ENCODE assay signal across 13 cellular contexts in the genomic region with DNA sequence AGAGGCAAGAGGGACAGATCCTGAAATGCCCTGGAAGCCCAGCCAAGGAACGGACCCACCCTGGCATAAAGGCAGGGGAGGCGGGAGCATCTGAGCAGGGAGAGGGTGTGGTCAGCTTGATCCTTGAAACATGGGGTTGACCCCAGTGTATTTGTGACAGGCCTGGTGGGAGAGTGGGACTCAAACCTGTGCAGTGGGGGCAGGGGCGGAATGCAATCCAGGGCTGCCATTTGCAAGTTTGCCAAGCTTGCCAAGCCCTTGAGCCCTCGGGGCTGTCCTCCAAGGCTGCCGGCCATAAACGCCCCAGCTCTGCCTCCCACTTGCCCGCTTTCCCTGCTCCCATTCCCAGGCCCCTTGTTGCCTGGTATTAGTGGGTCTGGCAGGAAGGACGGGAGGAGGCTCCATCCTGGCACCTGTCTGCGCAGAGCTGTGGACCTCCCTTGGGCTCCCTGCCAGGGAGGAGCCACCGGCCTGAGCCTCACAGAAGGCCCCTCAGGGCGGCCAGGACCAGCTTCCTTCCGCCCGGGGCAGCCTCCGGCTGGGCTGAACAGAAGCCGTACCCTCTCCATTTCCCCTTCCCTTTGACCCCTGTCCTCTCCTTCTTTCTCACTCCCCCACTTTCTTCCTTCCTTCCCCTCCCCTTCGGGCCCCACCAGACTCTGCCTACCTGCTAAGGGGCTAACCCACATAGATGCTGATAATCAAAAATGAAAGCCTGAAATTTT. TPM values are rescaled to one million over a fixed set of nuclear protein-coding genes. Genes with fewer than 3 reads are reported as not detected.
DNase-seq lines count a peak whose midpoint lies in the region; ATAC-seq and TF ChIP-seq lines count a peak whose summit lies in the region.
"Had no signal": no experiment of that assay in that cellular context is flagged by ENCODE, and none has a peak within 500 bp of the region (broad histone marks: within the 10 kb centered on the region; RNA-seq: fewer than 3 reads in every experiment).

No MANE protein-coding gene starts in this region.

- intact Hi-C loops in left ventricle myocardium inferior (cut with micrococcal nuclease): no loop called here
- intact Hi-C loops in Right ventricle myocardium inferior (cut with DNase I): no loop called here
- intact Hi-C loops in vagina (cut with DNase I): no loop called here

- TF ChIP-seq CTCF in left ventricle myocardium inferior (IDR thresholded peaks at IDR 0.05; ENCODE audit: borderline replicate concordance) (no peak), VCaP (conservative IDR thresholded peaks at IDR 0.05) (no peak), vagina (IDR thresholded peaks at IDR 0.05) (no peak)

- H3K36me3 ChIP-seq in left ventricle myocardium inferior: no peaks in the 10 kb centered on the region
- H3K36me3 ChIP-seq in vagina: no peaks in the 10 kb centered on the region

- peak overlapping the region; percentile 82 for H3K27ac ChIP-seq in left ventricle myocardium inferior (replicated peaks)
- peak overlapping the region; percentile 83 for H3K27ac ChIP-seq in VCaP
- peak overlapping the region; percentile 67 for H3K27ac ChIP-seq in vagina
- H3K27ac ChIP-seq: SK-N-MC had no signal

- no peak for TF ChIP-seq POLR2A in vagina (IDR thresholded peaks at IDR 0.05)

- peaks cover 0 to 4% (median 4%) of the 10 kb centered on the region in 3 donors for H3K36me3 Mint-ChIP-seq in immature natural killer cell

- H3K27me3 ChIP-seq in left ventricle myocardium inferior (ENCODE audit: low read depth): no peaks in the 10 kb centered on the region
- H3K27me3 ChIP-seq in vagina: no peaks in the 10 kb centered on the region

- H3K4me1 ChIP-seq in left ventricle myocardium inferior (peaks cover 39% of the 10 kb centered on the region), vagina (peaks cover 60% of the 10 kb centered on the region)

- H3K4me1 Mint-ChIP-seq in immature natural killer cell: peaks cover 82% of the 10 kb centered on the region in 2 donors

- peaks cover 3 to 10% (median 9%) of the 10 kb centered on the region in 3 donors for H3K27me3 Mint-ChIP-seq in immature natural killer cell (ENCODE audit: low read depth in 3 of 3)

- no peaks in the 10 kb centered on the region for H3K9me3 ChIP-seq in left ventricle myocardium inferior (replicated peaks)
- no peaks in the 10 kb centered on the region for H3K9me3 ChIP-seq in vagina

- peak overlapping the region; percentile 84 to 98 (median 97) for H3K27ac Mint-ChIP-seq in immature natural killer cell

- DNase-seq in left ventricle myocardium inferior: no peak
- DNase-seq in Right ventricle myocardium inferior (ENCODE audit: missing footprints): no peak
- peak in 2 of 3 donors; percentile 31 to 39 for DNase-seq in immature natural killer cell
- DNase-seq in vagina (ENCODE audit: extremely low spot score in 2 of 2): no peak
- DNase-seq in DMS114 treated with DMSO at 0.1 percent for 48 hours (lab: John Stamatoyannopoulos, UW; ENCODE audit: unreplicated experiment): no peak
- no peak for DNase-seq in NCI-H2171 treated with DMSO at 0.1 percent for 48 hours (lab: John Stamatoyannopoulos, UW)
- DNase-seq: activated CD8-positive, alpha-beta memory T cell treated with anti-CD3 and anti-CD28 coated beads, Interleukin-2, amount 50 U/mL, for 48 hours; hypothalamus; IMR-90; NCI-H446 had no signal

- no peaks in the 10 kb centered on the region for H3K9me3 Mint-ChIP-seq in immature natural killer cell

- ATAC-seq in Right ventricle myocardium inferior: no peak
- no peak for ATAC-seq in GM19467 (IDR thresholded peaks at IDR 0.05; ENCODE audit: unreplicated experiment)

- H3K4me3 ChIP-seq in left ventricle myocardium inferior (no peak overlapping the region), vagina (no peak overlapping the region)
- H3K4me3 ChIP-seq: SK-N-MC had no signal

- H3K4me3 Mint-ChIP-seq in immature natural killer cell: peak overlapping the region; percentile 61 to 86 (median 76)

RNA-seq across cellular contexts. Expression of a gene that starts 0.7 kb away (rescaled TPM):
- not detected for total RNA-seq in left ventricle myocardium inferior
- not detected for total RNA-seq in Right ventricle myocardium inferior
- polyA plus RNA-seq in immature natural killer cell: 1 to 10 TPM in 1 of 3 donors, not detected in 2; 1.5 TPM
- 18.2 TPM for total RNA-seq in vagina
- total RNA-seq: IMR-90 had no signal
- polyA plus RNA-seq: IMR-90 had no signal

RNA-seq across cellular contexts. Expression of a gene that starts 15.3 kb away (rescaled TPM):
- total RNA-seq in left ventricle myocardium inferior (41.5 TPM), Right ventricle myocardium inferior (41.7 TPM), vagina (73.9 TPM)
- polyA plus RNA-seq in immature natural killer cell: 100 to 1,000 TPM in 2 of 3 donors, 10 to 100 TPM in 1; 81.3 to 159 (median 139) TPM

RNA-seq across cellular contexts. Expression of a gene that starts 21.6 kb away (rescaled TPM):
- total RNA-seq in left ventricle myocardium inferior (7.1 TPM), Right ventricle myocardium inferior (6.0 TPM), vagina (34.9 TPM)
- polyA plus RNA-seq in immature natural killer cell: 10 to 100 TPM; 53.5 to 65.8 (median 54.2) TPM

RNA-seq across cellular contexts. Expression of a gene that starts 53.9 kb away (rescaled TPM):
- total RNA-seq in left ventricle myocardium inferior (223 TPM), Right ventricle myocardium inferior (234 TPM), vagina (166 TPM)
- 100 to 1,000 TPM; 143 to 174 (median 161) TPM for polyA plus RNA-seq in immature natural killer cell

Comparison
In these comparisons a context has a peak if more than half of its experiments do, and no peak if none do; other contexts are left out.
1. DNase-seq: peak in immature natural killer cell (2 of 3); none in left ventricle myocardium inferior (single experiment), Right ventricle myocardium inferior (single experiment), vagina (0 of 2), DMS114 treated with DMSO at 0.1 percent for 48 hours (single experiment) and NCI-H2171 treated with DMSO at 0.1 percent for 48 hours (single experiment).
2. RNA of a gene that starts 0.7 kb away (total RNA-seq): 18.2 TPM in vagina (single experiment); not detected in Right ventricle myocardium inferior (single experiment) and not detected in left ventricle myocardium inferior (single experiment); every median in the first group is over 10 times any median in the second.
3. Peak in every context shown above with its lines, with median percentiles within 50 percentile points of each other: H3K27ac ChIP-seq.